In genomic region chr4:150547154-150547838, GRCh38 we compare ENCODE assay signal across 2 cellular contexts.
TF ChIP-seq lines count a peak whose summit lies in the region.

No MANE protein-coding gene starts in this region.

TF ChIP-seq in IMR-90, 13 proteins besides CTCF, POLR2A, EP300 and RAD21:
- TF ChIP-seq NFE2L2 (IDR thresholded peaks at IDR 0.05; ENCODE audit: low read depth, low read length) (no peak), MAZ (IDR thresholded peaks at IDR 0.05; ENCODE audit: borderline replicate concordance, low read depth, low read length) (no peak), CHD1 (IDR thresholded peaks at IDR 0.05; ENCODE audit: low read depth, low read length) (no peak), CEBPB (IDR thresholded peaks at IDR 0.05; ENCODE audit: low read depth, low read length) (0 out of 2 replicates have a peak, but pooled peaks have one; percentile 2)

TF ChIP-seq in K562, 482 proteins besides CTCF, POLR2A, EP300 and RAD21 (continues in another document):
- TF ChIP-seq ARID2 (IDR thresholded peaks at IDR 0.05) (peak; percentile 56; the same call in 1 of the 2 replicates), CREM (IDR thresholded peaks at IDR 0.05; ENCODE audit: low read depth) (no peak), SMARCA5 (IDR thresholded peaks at IDR 0.05) (peak; percentile 45; the same call in 1 of the 2 replicates), SRSF9 (IDR thresholded peaks at IDR 0.05; ENCODE audit: borderline replicate concordance, low read depth, low read length) (no peak), USF2 (CRISPR knock-in tag; IDR thresholded peaks at IDR 0.05) (no peak), ZBTB5 (IDR thresholded peaks at IDR 0.05) (0 out of 2 replicates have a peak, but pooled peaks have one; percentile 28), SOX6 (IDR thresholded peaks at IDR 0.05) (peak; percentile 37; the same call in 1 of the 2 replicates), CEBPB (tag; IDR thresholded peaks at IDR 0.05) (0 out of 2 replicates have a peak, but pooled peaks have one; percentile 16), ARID1B (IDR thresholded peaks at IDR 0.05) (peak; percentile 44; the same call in 1 of the 2 replicates), PKNOX1 (IDR thresholded peaks at IDR 0.05) (0 out of 2 replicates have a peak, but pooled peaks have one; percentile 7), NR2F6 (CRISPR knock-in tag; IDR thresholded peaks at IDR 0.05) (no peak), NONO (IDR thresholded peaks at IDR 0.05; ENCODE audit: low read depth in 2 of 2, low read length in 1 of 2) (no peak), ZNF592 (IDR thresholded peaks at IDR 0.05) (0 out of 2 replicates have a peak, but pooled peaks have one; percentile 16), ARID3A (IDR thresholded peaks at IDR 0.05; ENCODE audit: borderline replicate concordance, low read depth, low read length) (no peak), SMARCE1 (IDR thresholded peaks at IDR 0.05) (peak; percentile 50; the same call in 1 of the 2 replicates), BRD4 (IDR thresholded peaks at IDR 0.05) (no peak), ZBTB2 (IDR thresholded peaks at IDR 0.05) (peak; percentile 51; the same call in 1 of the 2 replicates), TEAD2 (tag; IDR thresholded peaks at IDR 0.05) (no peak), THAP7 (CRISPR knock-in tag; IDR thresholded peaks at IDR 0.05) (no peak), SMARCA4 (IDR thresholded peaks at IDR 0.05) (peak; percentile 63; the same call in 1 of the 2 replicates), NCOA1 (IDR thresholded peaks at IDR 0.05; ENCODE audit: low read depth) (no peak), GATAD2A (IDR thresholded peaks at IDR 0.05) (0 out of 2 replicates have a peak, but pooled peaks have one; percentile 47), HDAC3 (IDR thresholded peaks at IDR 0.05; ENCODE audit: borderline replicate concordance, partially characterized antibody) (no peak), CEBPG (CRISPR knock-in tag; IDR thresholded peaks at IDR 0.05) (no peak), CEBPG (tag; conservative IDR thresholded peaks at IDR 0.05 in 1 of 2, IDR thresholded peaks at IDR 0.05 in 1 of 2) (0 out of 4 replicates have a peak, but pooled peaks of 1 of the 2 experiments have one; percentile 21), ARNT (IDR thresholded peaks at IDR 0.05) (0 out of 4 replicates have a peak, but pooled peaks of 1 of the 2 experiments have one; percentile 21), FOXK1 (CRISPR knock-in tag; IDR thresholded peaks at IDR 0.05; ENCODE audit: borderline replicate concordance) (no peak), POLR2B (IDR thresholded peaks at IDR 0.05; ENCODE audit: low read depth, partially characterized antibody) (no peak), DPF2 (IDR thresholded peaks at IDR 0.05) (peak; percentile 69), BRD9 (IDR thresholded peaks at IDR 0.05; ENCODE audit: low read depth, partially characterized antibody) (peak; percentile 34)
- TF ChIP-seq, protein P1, sequence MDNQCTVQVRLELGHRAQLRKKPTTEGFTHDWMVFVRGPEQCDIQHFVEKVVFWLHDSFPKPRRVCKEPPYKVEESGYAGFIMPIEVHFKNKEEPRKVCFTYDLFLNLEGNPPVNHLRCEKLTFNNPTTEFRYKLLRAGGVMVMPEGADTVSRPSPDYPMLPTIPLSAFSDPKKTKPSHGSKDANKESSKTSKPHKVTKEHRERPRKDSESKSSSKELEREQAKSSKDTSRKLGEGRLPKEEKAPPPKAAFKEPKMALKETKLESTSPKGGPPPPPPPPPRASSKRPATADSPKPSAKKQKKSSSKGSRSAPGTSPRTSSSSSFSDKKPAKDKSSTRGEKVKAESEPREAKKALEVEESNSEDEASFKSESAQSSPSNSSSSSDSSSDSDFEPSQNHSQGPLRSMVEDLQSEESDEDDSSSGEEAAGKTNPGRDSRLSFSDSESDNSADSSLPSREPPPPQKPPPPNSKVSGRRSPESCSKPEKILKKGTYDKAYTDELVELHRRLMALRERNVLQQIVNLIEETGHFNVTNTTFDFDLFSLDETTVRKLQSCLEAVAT (IDR thresholded peaks at IDR 0.05), result 0 out of 4 replicates have a peak, but pooled peaks of 1 of the 2 experiments have one; percentile 43
- TF ChIP-seq, protein P2, sequence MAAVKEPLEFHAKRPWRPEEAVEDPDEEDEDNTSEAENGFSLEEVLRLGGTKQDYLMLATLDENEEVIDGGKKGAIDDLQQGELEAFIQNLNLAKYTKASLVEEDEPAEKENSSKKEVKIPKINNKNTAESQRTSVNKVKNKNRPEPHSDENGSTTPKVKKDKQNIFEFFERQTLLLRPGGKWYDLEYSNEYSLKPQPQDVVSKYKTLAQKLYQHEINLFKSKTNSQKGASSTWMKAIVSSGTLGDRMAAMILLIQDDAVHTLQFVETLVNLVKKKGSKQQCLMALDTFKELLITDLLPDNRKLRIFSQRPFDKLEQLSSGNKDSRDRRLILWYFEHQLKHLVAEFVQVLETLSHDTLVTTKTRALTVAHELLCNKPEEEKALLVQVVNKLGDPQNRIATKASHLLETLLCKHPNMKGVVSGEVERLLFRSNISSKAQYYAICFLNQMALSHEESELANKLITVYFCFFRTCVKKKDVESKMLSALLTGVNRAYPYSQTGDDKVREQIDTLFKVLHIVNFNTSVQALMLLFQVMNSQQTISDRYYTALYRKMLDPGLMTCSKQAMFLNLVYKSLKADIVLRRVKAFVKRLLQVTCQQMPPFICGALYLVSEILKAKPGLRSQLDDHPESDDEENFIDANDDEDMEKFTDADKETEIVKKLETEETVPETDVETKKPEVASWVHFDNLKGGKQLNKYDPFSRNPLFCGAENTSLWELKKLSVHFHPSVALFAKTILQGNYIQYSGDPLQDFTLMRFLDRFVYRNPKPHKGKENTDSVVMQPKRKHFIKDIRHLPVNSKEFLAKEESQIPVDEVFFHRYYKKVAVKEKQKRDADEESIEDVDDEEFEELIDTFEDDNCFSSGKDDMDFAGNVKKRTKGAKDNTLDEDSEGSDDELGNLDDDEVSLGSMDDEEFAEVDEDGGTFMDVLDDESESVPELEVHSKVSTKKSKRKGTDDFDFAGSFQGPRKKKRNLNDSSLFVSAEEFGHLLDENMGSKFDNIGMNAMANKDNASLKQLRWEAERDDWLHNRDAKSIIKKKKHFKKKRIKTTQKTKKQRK (IDR thresholded peaks at IDR 0.05; ENCODE audit: borderline replicate concordance, low read depth, low read length), result no peak
